Comparison of ENCODE assay signal across 8 cellular contexts in genomic region chr18:24138884-24139616, GRCh38. TPM values are rescaled to one million over a fixed set of nuclear protein-coding genes. Genes with fewer than 3 reads are reported as not detected.
DNase-seq lines count a peak whose midpoint lies in the region; FAIRE-seq and TF ChIP-seq lines count a peak whose summit lies in the region.

A gene with protein sequence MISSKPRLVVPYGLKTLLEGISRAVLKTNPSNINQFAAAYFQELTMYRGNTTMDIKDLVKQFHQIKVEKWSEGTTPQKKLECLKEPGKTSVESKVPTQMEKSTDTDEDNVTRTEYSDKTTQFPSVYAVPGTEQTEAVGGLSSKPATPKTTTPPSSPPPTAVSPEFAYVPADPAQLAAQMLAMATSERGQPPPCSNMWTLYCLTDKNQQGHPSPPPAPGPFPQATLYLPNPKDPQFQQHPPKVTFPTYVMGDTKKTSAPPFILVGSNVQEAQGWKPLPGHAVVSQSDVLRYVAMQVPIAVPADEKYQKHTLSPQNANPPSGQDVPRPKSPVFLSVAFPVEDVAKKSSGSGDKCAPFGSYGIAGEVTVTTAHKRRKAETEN (plus strand): TSS chr18:24139062. CDS start chr18:24143115, 4,053 bp downstream.

- no peaks in the 10 kb centered on the region for H4K20me1 ChIP-seq in keratinocyte (ENCODE audit: control insufficient read depth, extremely low read depth, insufficient read depth, low read length)

- H3K9me3 ChIP-seq in HAP-1: no peaks in the 10 kb centered on the region
- no peaks in the 10 kb centered on the region for H3K9me3 ChIP-seq in keratinocyte (ENCODE audit: control insufficient read depth, low read depth, low read length)

- peak; percentile 53 for DNase-seq in GM04503 (ENCODE audit: low read depth)
- peak; percentile 73 to 89 for DNase-seq in HAP-1 (ENCODE audit: low spot score in 2 of 2)
- peak; percentile 89 for DNase-seq in NCI-H146 treated with DMSO at 0.1 percent for 48 hours (lab: John Stamatoyannopoulos, UW; ENCODE audit: unreplicated experiment)
- DNase-seq in activated CD4-positive, alpha-beta T cell treated with anti-CD3 and anti-CD28 coated beads for 24 hours (ENCODE audit: low read depth in 2 of 2): peak; percentile 57 to 62
- DNase-seq in cerebellum (ENCODE audit: low spot score): peak; percentile 58
- peak; percentile 11 for DNase-seq in keratinocyte (ENCODE audit: low read depth, low spot score)
- peak; percentile 52 to 69 for DNase-seq in stimulated activated CD4-positive, alpha-beta T cell treated with anti-CD3 and anti-CD28 coated beads, Interleukin-12 subunit alpha, Interleukin-12 subunit beta, amount 100 ng/mL, for 24 hours (ENCODE audit: low read depth in 2 of 2)
- no peak for DNase-seq in OCI-M1 (lab: John Stamatoyannopoulos, UW)

- H3K4me1 ChIP-seq in HAP-1 (peaks cover 5% of the 10 kb centered on the region), keratinocyte (ENCODE audit: control insufficient read depth, extremely low read depth, insufficient read depth, low read length) (peaks cover 9% of the 10 kb centered on the region)

- dilution Hi-C loops in keratinocyte (cut with MboI; ENCODE audit: extremely low pct_ligation_motif_present, low sequenced_read_pairs): no loop called here

- H3K4me2 ChIP-seq in keratinocyte (ENCODE audit: control insufficient read depth, extremely low read depth, insufficient read depth, low read depth, low read length): peak within 1 kb of the TSS; percentile 92

- no peak for TF ChIP-seq CTCF in keratinocyte (optimal IDR thresholded peaks at IDR 0.05 in 1 of 3, IDR thresholded peaks at IDR 0.05 in 1 of 3, conservative IDR thresholded peaks at IDR 0.05 in 1 of 3; ENCODE audit: extremely low read depth in 1 of 3, insufficient read depth in 2 of 3, low read length in 3 of 3)

- peak within 1 kb of the TSS; percentile 81 for H3K27ac ChIP-seq in keratinocyte (ENCODE audit: control insufficient read depth, insufficient read depth, low read length)

- H3K27me3 ChIP-seq in HAP-1 (ENCODE audit: low read depth) (no peaks in the 10 kb centered on the region), keratinocyte (ENCODE audit: control insufficient read depth, extremely low read depth, insufficient read depth, low read length) (no peaks in the 10 kb centered on the region)

- in situ Hi-C loops in HAP-1 (cut with MboI; ENCODE audit: low sequenced_read_pairs): no loop called here

- no peaks in the 10 kb centered on the region for H3K79me2 ChIP-seq in keratinocyte (ENCODE audit: control insufficient read depth, insufficient read depth, low read length)

- H3K4me3 ChIP-seq in HAP-1 (peak within 1 kb of the TSS; percentile 34), keratinocyte (ENCODE audit: control insufficient read depth in 2 of 3, extremely low read depth in 1 of 3, insufficient read depth in 2 of 3, low read depth in 1 of 3, low read length in 3 of 3) (peak within 1 kb of the TSS; percentile 61 to 73 (median 66))

- no peaks in the 10 kb centered on the region for H3K9me1 ChIP-seq in keratinocyte (ENCODE audit: control insufficient read depth, extremely low read depth, insufficient read depth, low read length)

- H2AFZ ChIP-seq in keratinocyte (ENCODE audit: control insufficient read depth, low read length): peak within 1 kb of the TSS; percentile 96

- H3K9ac ChIP-seq in keratinocyte (ENCODE audit: control insufficient read depth, extremely low read depth, insufficient read depth, low read length): peak within 1 kb of the TSS; percentile 71

- H3K36me3 ChIP-seq in HAP-1 (replicated peaks): no peaks in the 10 kb centered on the region
- no peaks in the 10 kb centered on the region for H3K36me3 ChIP-seq in keratinocyte (ENCODE audit: control insufficient read depth in 2 of 2, extremely low read depth in 1 of 2, insufficient read depth in 2 of 2, low read length in 2 of 2)

- peak; percentile 64 for FAIRE-seq in keratinocyte (lab: Jason Lieb, UNC)

RNA-seq across cellular contexts. Expression of the gene that starts here (rescaled TPM):
- 21.6 TPM for total RNA-seq in cerebellum
- 6.9 to 7.7 TPM (median 7.4 TPM) in 3 replicates for polyA plus RNA-seq in keratinocyte
- polyA plus RNA-seq in keratinocyte (2011; ENCODE audit: low read depth): 3.5 TPM
- polyA plus RNA-seq in keratinocyte (2011; cell fraction: cytosol; rRNA removed): 6.3 and 8.5 TPM in 2 replicates
- polyA plus RNA-seq in keratinocyte (2011; cell fraction: nucleus; rRNA removed): 17.9 and 21.0 TPM in 2 replicates
- 5.2 and 6.8 TPM in 2 replicates for polyA plus RNA-seq in keratinocyte (2012; ENCODE audit: low replicate concordance)
- 3.4 to 5.8 TPM (median 4.6 TPM) in 3 replicates for polyA minus RNA-seq in keratinocyte
- 3.6 TPM for polyA minus RNA-seq in keratinocyte (2011; cell fraction: cytosol; rRNA and poly(A)+ RNA removed)
- polyA minus RNA-seq in keratinocyte (2011; cell fraction: nucleus; rRNA and poly(A)+ RNA removed): 4.2 and 9.0 TPM in 2 replicates
